25 cellular contexts compared by ENCODE assay signal in genomic region chr9:88243736-88244135, GRCh38.
DNase-seq lines count a peak whose midpoint lies in the region; ATAC-seq, FAIRE-seq and TF ChIP-seq lines count a peak whose summit lies in the region.
"Had no signal": no experiment of that assay in that cellular context is flagged by ENCODE, and none has a peak within 500 bp of the region (broad histone marks: within the 10 kb centered on the region; RNA-seq: fewer than 3 reads in every experiment).

No MANE protein-coding gene starts in this region.

- no peak overlapping the region for H3K4me3 Mint-ChIP-seq in natural killer cell
- H3K4me3 Mint-ChIP-seq: B cell; CD8-positive, alpha-beta memory T cell; GM23338; H9; HFFc6 had no signal

- peak; percentile 27 for DNase-seq in LoVo (ENCODE audit: low spot score)
- peak; percentile 76 for DNase-seq in epithelial cell of proximal tubule (ENCODE audit: low read depth)
- no peak for DNase-seq in left colon
- DNase-seq in small intestine = peak; percentile 5
- no peak for DNase-seq in natural killer cell
- DNase-seq in NCI-H2081 (lab: John Stamatoyannopoulos, UW) = no peak
- DNase-seq: Calu3; CD8-positive, alpha-beta memory T cell; DMS79 treated with DMSO at 0.1 percent for 48 hours; H9; HFFc6; KBM-7; MM.1S; NCI-H1417; NCI-H1694; NCI-H2029 treated with DMSO at 0.1 percent for 48 hours; NCI-H2227 treated with DMSO at 0.1 percent for 48 hours; NCI-H69; SHP77 treated with DMSO at 0.1 percent for 48 hours had no signal

- H3K4me1 Mint-ChIP-seq in natural killer cell = peaks cover 0 to 7% of the 10 kb centered on the region in 2 donors
- H3K4me1 Mint-ChIP-seq: B cell, GM23338 had no signal

- H3K27me3 ChIP-seq in small intestine (ENCODE audit: control insufficient read depth in 2 of 2, insufficient read depth in 2 of 2, low read length in 2 of 2) = no peaks in the 10 kb centered on the region

- FAIRE-seq in small intestine (lab: Jason Lieb, UNC) = no peak
- FAIRE-seq: GM18507 had no signal

- no peak overlapping the region for H3K4me3 ChIP-seq in epithelial cell of proximal tubule (ENCODE audit: low read depth, low read length)
- H3K4me3 ChIP-seq in small intestine (ENCODE audit: low read depth in 1 of 2, low read length in 2 of 2) = no peak overlapping the region
- H3K4me3 ChIP-seq: GM23338 had no signal

- H3K4me1 ChIP-seq in small intestine (ENCODE audit: control insufficient read depth in 2 of 2, insufficient read depth in 1 of 2, low read depth in 1 of 2, low read length in 1 of 2) = no peaks in the 10 kb centered on the region

- H3K27ac ChIP-seq in small intestine (ENCODE audit: low read depth in 1 of 2, low read length in 1 of 2) = no peak overlapping the region
- H3K27ac ChIP-seq: C4-2B had no signal

- H3K9me3 ChIP-seq in small intestine (ENCODE audit: control insufficient read depth, low read depth) = no peaks in the 10 kb centered on the region

- intact Hi-C loops in left colon (cut with DNase I, micrococcal nuclease) = no loop called here
- intact Hi-C loops in natural killer cell (cut with micrococcal nuclease) = no loop called here

- no peaks in the 10 kb centered on the region for H3K9me3 Mint-ChIP-seq in natural killer cell
- H3K9me3 Mint-ChIP-seq: GM23338, H9, HFFc6 had no signal

- TF ChIP-seq CTCF in epithelial cell of proximal tubule (conservative IDR thresholded peaks at IDR 0.05; ENCODE audit: low read depth, low read length) (no peak), natural killer cell (IDR thresholded peaks at IDR 0.05) (no peak)

- H3K27me3 Mint-ChIP-seq in natural killer cell (ENCODE audit: low read depth in 2 of 2) = peaks cover 40 to 58% of the 10 kb centered on the region in 2 donors

- no peaks in the 10 kb centered on the region for H3K36me3 Mint-ChIP-seq in natural killer cell

- no peaks in the 10 kb centered on the region for H3K36me3 ChIP-seq in small intestine (ENCODE audit: control insufficient read depth in 2 of 2, insufficient read depth in 2 of 2, low read length in 2 of 2)

- no peak overlapping the region for H3K27ac Mint-ChIP-seq in natural killer cell
- H3K27ac Mint-ChIP-seq: B cell; CD8-positive, alpha-beta memory T cell; GM23338; H9; HFFc6 had no signal

- ATAC-seq in left colon (peak; percentile 57), GM21526 (IDR thresholded peaks at IDR 0.05; ENCODE audit: low FRiP score, unreplicated experiment) (no peak), natural killer cell (no peak)
- ATAC-seq: GM23338, Panc1 had no signal

Comparison
In these comparisons a context has a peak if more than half of its experiments do, and no peak if none do; other contexts are left out.
1. DNase-seq: peak in LoVo (single experiment), epithelial cell of proximal tubule (single experiment) and small intestine (single experiment); none in left colon (0 of 2), natural killer cell (single experiment) and NCI-H2081 (0 of 2).